31 cellular contexts compared by ENCODE assay signal in genomic region chr1:49046305-49046704, GRCh38.
"Had no signal": no experiment of that assay in that cellular context is flagged by ENCODE, and none has a peak within 500 bp of the region (broad histone marks: within the 10 kb centered on the region; RNA-seq: fewer than 3 reads in every experiment).

No MANE protein-coding gene starts in this region.

- H3K27ac Mint-ChIP-seq: natural killer cell; nephron; neural progenitor cell; progenitor cell of endocrine pancreas; stimulated activated memory B cell treated with anti-CD40 and anti-IgM and Interleukin-4, amounts not matched to agents 10 μg/mL and 1 μg/mL and 100 μg/mL, for 72 hours; stimulated activated naive CD8-positive, alpha-beta T cell treated with anti-CD3 and anti-CD28 coated beads, Interleukin-15, amount 100 ng/mL, for 72 hours; type B pancreatic cell had no signal

- H3K4me1 Mint-ChIP-seq: natural killer cell; nephron; neural progenitor cell; stimulated activated memory B cell treated with anti-CD40 and anti-IgM and Interleukin-4, amounts not matched to agents 10 μg/mL and 1 μg/mL and 100 μg/mL, for 72 hours; stimulated activated naive CD8-positive, alpha-beta T cell treated with anti-CD3 and anti-CD28 coated beads, Interleukin-15, amount 100 ng/mL, for 72 hours had no signal

- H3K27me3 ChIP-seq: neural progenitor cell, ovary, spleen, suprapubic skin, testis, tibial artery, transverse colon, upper lobe of right lung, uterus had no signal

- H3K4me3 ChIP-seq: neural progenitor cell, ovary, psoas muscle, skin epidermis, smooth muscle cell, spleen, suprapubic skin, testis, tibial artery, transverse colon, upper lobe of right lung, uterus had no signal

- ATAC-seq: natural killer cell; psoas muscle; right cardiac atrium; sciatic nerve; stimulated activated memory B cell treated with anti-CD40 and anti-IgM and Interleukin-4, amounts not matched to agents 10 μg/mL and 1 μg/mL and 100 μg/mL, for 72 hours; stimulated activated naive CD8-positive, alpha-beta T cell treated with anti-CD3 and anti-CD28 coated beads, Interleukin-15, amount 100 ng/mL, for 72 hours; stimulated activated naive CD8-positive, alpha-beta T cell treated with anti-CD3 and anti-CD28 coated beads, Interleukin-15, Interleukin-2, amounts not matched to agents 100 U/mL and 50 U/mL, for 24 hours; upper lobe of right lung had no signal

- H3K4me2 ChIP-seq: neural progenitor cell, smooth muscle cell had no signal

- H3K79me2 ChIP-seq: parathyroid adenoma had no signal

- H3K9me3 ChIP-seq: ovary, psoas muscle, spleen, suprapubic skin, testis, tibial artery, transverse colon, upper lobe of right lung, uterus had no signal

- H3K36me3 Mint-ChIP-seq: natural killer cell; neural progenitor cell; stimulated activated memory B cell treated with anti-CD40 and anti-IgM and Interleukin-4, amounts not matched to agents 10 μg/mL and 1 μg/mL and 100 μg/mL, for 72 hours; type B pancreatic cell had no signal

- H3K27ac ChIP-seq: neural progenitor cell, ovary, parathyroid adenoma, psoas muscle, skin epidermis, spleen, suprapubic skin, testis, tibial artery, transverse colon, upper lobe of right lung, uterus had no signal

- H3K36me3 ChIP-seq: neural progenitor cell, ovary, spleen, suprapubic skin, tibial artery, transverse colon, upper lobe of right lung, uterus had no signal

- H3K9me3 Mint-ChIP-seq: neural progenitor cell; stimulated activated memory B cell treated with anti-CD40 and anti-IgM and Interleukin-4, amounts not matched to agents 10 μg/mL and 1 μg/mL and 100 μg/mL, for 72 hours; type B pancreatic cell had no signal

- H2AFZ ChIP-seq: neural progenitor cell, parathyroid adenoma had no signal

- H3K4me3 Mint-ChIP-seq: natural killer cell; nephron; neural progenitor cell; stimulated activated memory B cell treated with anti-CD40 and anti-IgM and Interleukin-4, amounts not matched to agents 10 μg/mL and 1 μg/mL and 100 μg/mL, for 72 hours; stimulated activated naive CD8-positive, alpha-beta T cell treated with anti-CD3 and anti-CD28 coated beads, Interleukin-15, amount 100 ng/mL, for 72 hours; type B pancreatic cell had no signal

- DNase-seq: natural killer cell; occipital lobe; ovary; posterior cingulate gyrus; psoas muscle; right cardiac atrium; spleen; stimulated activated CD4-positive, alpha-beta T cell treated with anti-CD3 and anti-CD28 coated beads, Interleukin-12 subunit alpha, Interleukin-12 subunit beta, amount 100 ng/mL, for 4 hours; stimulated activated CD4-positive, alpha-beta T cell treated with anti-CD3 and anti-CD28 coated beads, Interleukin-1b, Interleukin-23, amount 100 ng/mL, for 48 hours; stimulated activated CD4-positive, alpha-beta T cell treated with anti-CD3 and anti-CD28 coated beads, Interleukin-4, amount 100 ng/mL, for 1 hour; stimulated activated CD4-positive, alpha-beta T cell treated with anti-CD3 and anti-CD28 coated beads, Interleukin-4, amount 100 ng/mL, for 4 hours; stimulated activated CD8-positive, alpha-beta memory T cell treated with anti-CD3 and anti-CD28 coated beads, Interleukin-4, amount 100 ng/mL, for 48 hours; stimulated activated naive CD4-positive, alpha-beta T cell; stimulated activated naive CD8-positive, alpha-beta T cell treated with anti-CD3 and anti-CD28 coated beads, Interleukin-15, amount 100 ng/mL, for 72 hours; stimulated activated naive CD8-positive, alpha-beta T cell treated with anti-CD3 and anti-CD28 coated beads, Interleukin-15, Interleukin-2, amounts not matched to agents 100 U/mL and 50 U/mL, for 24 hours; substantia nigra; testis; tibial artery; transverse colon; upper lobe of right lung; uterus had no signal

- H3K4me1 ChIP-seq: neural progenitor cell, parathyroid adenoma, psoas muscle, spleen, suprapubic skin, testis, tibial artery, transverse colon, upper lobe of right lung, uterus had no signal

- H3K9ac ChIP-seq: neural progenitor cell, parathyroid adenoma had no signal

- H3K27me3 Mint-ChIP-seq: progenitor cell of endocrine pancreas; stimulated activated naive CD8-positive, alpha-beta T cell treated with anti-CD3 and anti-CD28 coated beads, Interleukin-15, amount 100 ng/mL, for 72 hours; type B pancreatic cell had no signal
